In the genomic region with DNA sequence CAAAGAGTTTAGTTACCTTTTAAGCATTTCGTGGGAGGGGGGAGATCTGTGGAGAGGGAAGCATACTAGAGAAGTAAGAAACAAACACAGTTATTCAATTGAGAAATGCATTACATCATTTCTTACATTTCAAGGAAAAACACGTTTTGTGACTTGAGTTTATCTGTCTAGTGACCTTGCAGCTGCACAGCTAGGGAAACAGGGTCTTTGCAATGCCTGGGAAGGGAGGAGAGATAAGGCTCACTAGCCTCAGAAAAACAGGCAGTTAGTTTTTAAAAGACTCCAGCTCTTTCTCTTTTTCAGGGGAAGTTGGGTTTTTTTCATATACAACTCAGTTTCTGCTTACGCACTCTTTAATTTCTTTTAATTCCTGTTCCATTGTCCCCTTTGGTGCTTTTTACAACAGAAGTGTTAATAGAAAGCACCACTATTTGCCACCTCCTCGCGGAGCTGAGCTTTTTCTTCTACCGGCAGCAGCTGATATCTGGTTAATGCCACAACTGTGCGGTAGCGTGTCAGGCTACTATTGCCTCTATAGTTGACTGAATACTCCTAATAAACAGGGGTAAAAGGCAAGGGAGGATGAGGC, we compare ENCODE assay signal across 16 cellular contexts. TPM values are rescaled to one million over a fixed set of nuclear protein-coding genes. Genes with fewer than 3 reads are reported as not detected.
DNase-seq lines count a peak whose midpoint lies in the region; ATAC-seq and TF ChIP-seq lines count a peak whose summit lies in the region.
"Had no signal": no experiment of that assay in that cellular context is flagged by ENCODE, and none has a peak within 500 bp of the region (broad histone marks: within the 10 kb centered on the region; RNA-seq: fewer than 3 reads in every experiment).

No MANE protein-coding gene starts in this region.

- H3K36me3 ChIP-seq in HEK293 (ENCODE audit: control insufficient read depth in 2 of 2, insufficient read depth in 1 of 2, low read length in 2 of 2) (no peaks in the 10 kb centered on the region), adrenal gland (replicated peaks in 1 of 2) (no peaks in the 10 kb centered on the region)

- no peaks in the 10 kb centered on the region for H3K36me3 Mint-ChIP-seq in progenitor cell of endocrine pancreas (ENCODE audit: insufficient read depth)
- H3K36me3 Mint-ChIP-seq: CD14-positive monocyte had no signal

- H3K27me3 ChIP-seq in adrenal gland: no peaks in the 10 kb centered on the region

- H3K4me1 Mint-ChIP-seq in progenitor cell of endocrine pancreas (ENCODE audit: low read depth): peaks cover 28% of the 10 kb centered on the region

- WGBS in adrenal gland, 4 donors: 23 to 53% (median 31%) methylated on average over 8 of the region's 8 CpGs

- DNase-seq in adrenal gland (peak in 6 of 7 donors; percentile 32 to 63 (median 48)), kidney glomerular epithelial cell (lab: John Stamatoyannopoulos, UW) (peak; percentile 7), progenitor cell of endocrine pancreas (ENCODE audit: low spot score, unreplicated experiment) (no peak), NCI-H69 (lab: John Stamatoyannopoulos, UW) (no peak)
- DNase-seq: HCEC 1CT, NCI-H1048, NCI-H146, NCI-H226 had no signal

- no peak overlapping the region for H3K27ac ChIP-seq in HEK293 (ENCODE audit: extremely low read depth, low read depth, low read length)
- H3K27ac ChIP-seq in adrenal gland: peak overlapping the region in 3 of 5 donors; percentile 21 to 77 (median 29)

- H3K27ac Mint-ChIP-seq in progenitor cell of endocrine pancreas: peak overlapping the region; percentile 39
- H3K27ac Mint-ChIP-seq: CD14-positive monocyte had no signal

- ATAC-seq in HG02610 (IDR thresholded peaks at IDR 0.05; ENCODE audit: unreplicated experiment): no peak
- no peak for ATAC-seq in HG03097 (IDR thresholded peaks at IDR 0.05; ENCODE audit: low FRiP score, unreplicated experiment)
- ATAC-seq: Right ventricle myocardium inferior had no signal

- CTCF ChIA-PET in HEK293 (lab: Yijun Ruan, JAX): no interaction called here

- TF ChIP-seq POLR2A in adrenal gland (IDR thresholded peaks at IDR 0.05): peak in 1 of 2 donors; percentile 32

- no peak overlapping the region for H3K4me3 Mint-ChIP-seq in progenitor cell of endocrine pancreas (ENCODE audit: low read depth)
- H3K4me3 Mint-ChIP-seq: CD14-positive monocyte had no signal

- POLR2A ChIA-PET in HEK293 (lab: Yijun Ruan, JAX): no interaction called here

- intact Hi-C loops in adrenal gland (cut with DNase I): no loop called here

- no peaks in the 10 kb centered on the region for H3K4me1 ChIP-seq in HEK293 (ENCODE audit: control insufficient read depth, insufficient read depth, low read length)
- H3K4me1 ChIP-seq in adrenal gland (replicated peaks in 1 of 2): peaks cover 5 to 20% of the 10 kb centered on the region in 2 donors

- no peaks in the 10 kb centered on the region for H3K9me3 Mint-ChIP-seq in progenitor cell of endocrine pancreas (ENCODE audit: low read depth)
- H3K9me3 Mint-ChIP-seq: CD14-positive monocyte had no signal

- H3K9me3 ChIP-seq in HEK293 (ENCODE audit: control insufficient read depth, insufficient read depth, low read depth, low read length): no peaks in the 10 kb centered on the region
- H3K9me3 ChIP-seq in adrenal gland (replicated peaks in 1 of 3): no peaks in the 10 kb centered on the region

- H3K27me3 Mint-ChIP-seq in progenitor cell of endocrine pancreas: no peaks in the 10 kb centered on the region

- no peak for TF ChIP-seq CTCF in HEK293 (tag by site-specific recombination; IDR thresholded peaks at IDR 0.05)
- no peak for TF ChIP-seq CTCF in adrenal gland (IDR thresholded peaks at IDR 0.05)
- TF ChIP-seq CTCF in progenitor cell of endocrine pancreas (IDR thresholded peaks at IDR 0.05; ENCODE audit: unreplicated experiment): no peak

- H3K4me3 ChIP-seq in HEK293 (ENCODE audit: low read depth, low read length): no peak overlapping the region
- H3K4me3 ChIP-seq in adrenal gland: peak overlapping the region in 1 of 4 donors; percentile 8

TF ChIP-seq in HEK293, 187 proteins besides CTCF, POLR2A, EP300 and RAD21:
- no peak for TF ChIP-seq ZNF24 (tag by site-specific recombination; IDR thresholded peaks at IDR 0.05)
- TF ChIP-seq, protein P1, sequence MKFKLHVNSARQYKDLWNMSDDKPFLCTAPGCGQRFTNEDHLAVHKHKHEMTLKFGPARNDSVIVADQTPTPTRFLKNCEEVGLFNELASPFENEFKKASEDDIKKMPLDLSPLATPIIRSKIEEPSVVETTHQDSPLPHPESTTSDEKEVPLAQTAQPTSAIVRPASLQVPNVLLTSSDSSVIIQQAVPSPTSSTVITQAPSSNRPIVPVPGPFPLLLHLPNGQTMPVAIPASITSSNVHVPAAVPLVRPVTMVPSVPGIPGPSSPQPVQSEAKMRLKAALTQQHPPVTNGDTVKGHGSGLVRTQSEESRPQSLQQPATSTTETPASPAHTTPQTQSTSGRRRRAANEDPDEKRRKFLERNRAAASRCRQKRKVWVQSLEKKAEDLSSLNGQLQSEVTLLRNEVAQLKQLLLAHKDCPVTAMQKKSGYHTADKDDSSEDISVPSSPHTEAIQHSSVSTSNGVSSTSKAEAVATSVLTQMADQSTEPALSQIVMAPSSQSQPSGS (tag by site-specific recombination; IDR thresholded peaks at IDR 0.05; ENCODE audit: low read depth): 0 out of 2 replicates have a peak, but pooled peaks have one; percentile 16

RNA-seq across cellular contexts. Expression of gene CYP3A43, which starts 5.6 kb away (rescaled TPM):
- total RNA-seq in adrenal gland (not detected), progenitor cell of endocrine pancreas (not detected in 2 replicates)
- not detected for polyA plus RNA-seq in adrenal gland
- total RNA-seq: A673, G401, HT1080, Right ventricle myocardium inferior had no signal
- polyA plus RNA-seq: CD14-positive monocyte had no signal

RNA-seq across cellular contexts. Expression of gene OR2AE1, which starts 43.5 kb away (rescaled TPM):
- under 1 TPM in 1 of 8 donors, not detected in 7; 0.28 TPM for total RNA-seq in adrenal gland
- not detected for polyA plus RNA-seq in adrenal gland
- total RNA-seq in progenitor cell of endocrine pancreas: not detected in 2 replicates
- total RNA-seq: A673, G401, HT1080, Right ventricle myocardium inferior had no signal
- polyA plus RNA-seq: CD14-positive monocyte had no signal

RNA-seq across cellular contexts. Expression of gene CYP3A4, which starts 49.4 kb away (rescaled TPM):
- 10 to 100 TPM in 2 of 8 donors, 1 to 10 TPM in 3, under 1 TPM in 3; 0.14 to 34.6 (median 2.1) TPM for total RNA-seq in adrenal gland
- 1 to 10 TPM in 1 of 3 donors, under 1 TPM in 2; 0.33 to 1.8 (median 0.57) TPM for polyA plus RNA-seq in adrenal gland
- not detected in 2 replicates for total RNA-seq in progenitor cell of endocrine pancreas
- total RNA-seq: A673, G401, Right ventricle myocardium inferior had no signal
- polyA plus RNA-seq: CD14-positive monocyte had no signal

Comparison
In these comparisons a context has a peak if more than half of its experiments do, and no peak if none do; other contexts are left out.
1. DNase-seq: peak in adrenal gland (6 of 7) and kidney glomerular epithelial cell (single experiment); none in progenitor cell of endocrine pancreas (single experiment) and NCI-H69 (single experiment).